In the genomic region with DNA sequence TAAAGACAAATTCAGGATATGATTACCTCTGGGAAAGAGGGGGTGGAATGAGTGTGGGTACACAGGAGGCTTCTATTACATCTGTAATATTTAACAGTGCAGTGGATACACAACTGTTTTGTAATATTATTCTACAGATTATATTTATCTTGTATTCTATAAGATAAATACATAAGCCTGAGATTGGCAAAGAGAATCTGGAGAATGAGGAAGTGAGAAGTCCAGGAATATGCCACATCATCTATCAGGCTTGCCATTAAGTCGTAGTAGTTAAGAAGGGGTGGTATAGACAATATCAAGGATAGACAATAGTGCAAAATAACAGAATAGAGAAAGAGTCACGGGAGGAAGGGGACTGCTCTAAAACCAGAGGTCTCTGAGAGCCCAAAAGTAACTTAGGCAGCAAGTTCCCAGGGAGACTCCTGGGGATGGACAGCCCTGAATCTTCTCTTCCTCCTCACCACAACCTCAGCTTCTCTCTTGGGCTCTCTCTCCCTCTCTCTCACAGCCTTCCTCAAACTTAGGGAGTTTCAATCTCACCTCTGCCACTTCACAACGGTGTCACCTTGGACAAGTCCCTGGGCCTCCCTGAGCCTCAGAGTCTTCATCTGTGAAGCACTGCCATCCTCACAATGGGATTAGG, we compare ENCODE assay signal across 16 cellular contexts. TPM values are rescaled to one million over a fixed set of nuclear protein-coding genes. Genes with fewer than 3 reads are reported as not detected.
A peak's percentile ranks its signal among the peaks of the same experiment; 100 is the strongest.
DNase-seq lines count a peak whose midpoint lies in the region; ATAC-seq, FAIRE-seq and TF ChIP-seq lines count a peak whose summit lies in the region.
"Had no signal": no experiment of that assay in that cellular context is flagged by ENCODE, and none has a peak within 500 bp of the region (broad histone marks: within the 10 kb centered on the region; RNA-seq: fewer than 3 reads in every experiment).

No MANE protein-coding gene starts in this region.

- CTCF ChIA-PET in HepG2 (lab: Yijun Ruan, JAX; ENCODE audit: low intra/inter-chr PET ratio, low total read pairs): no interaction called here

- no peaks in the 10 kb centered on the region for H3K36me3 Mint-ChIP-seq in HFFc6 (ENCODE audit: low read depth)
- H3K36me3 Mint-ChIP-seq: mesothelial cell of epicardium had no signal

- H3K4me1 Mint-ChIP-seq in HFFc6 (ENCODE audit: low read depth): peaks cover 12% of the 10 kb centered on the region

- H3K4me3 Mint-ChIP-seq in HFFc6: no peak overlapping the region
- H3K4me3 Mint-ChIP-seq: mesothelial cell of epicardium had no signal

- no peaks in the 10 kb centered on the region for H3K27me3 ChIP-seq in BLaER1 treated with 17β-estradiol and CSF1 and Interleukin-3, amounts not matched to agents 10 nM and 100 nM
- no peaks in the 10 kb centered on the region for H3K27me3 ChIP-seq in adipocyte (replicated peaks; ENCODE audit: control insufficient read depth, insufficient read depth, low read length)
- H3K27me3 ChIP-seq in HepG2 (ENCODE audit: control insufficient read depth in 1 of 2, insufficient read depth in 2 of 2, low read length in 2 of 2): no peaks in the 10 kb centered on the region
- H3K27me3 ChIP-seq: brain microvascular endothelial cell had no signal

- H3K79me2 ChIP-seq in HepG2 (ENCODE audit: insufficient read depth, low read length): no peaks in the 10 kb centered on the region

- DNase-seq in HFFc6: no peak
- DNase-seq in adipocyte (ENCODE audit: low read depth): peak; percentile 13
- no peak for DNase-seq in HepG2 (ENCODE audit: low spot score)
- no peak for DNase-seq in NCI-H146 (lab: John Stamatoyannopoulos, UW)
- DNase-seq: activated naive CD4-positive, alpha-beta T cell; brain microvascular endothelial cell; effector CD4-positive, alpha-beta T cell; foreskin melanocyte; NCI-H2107; stimulated activated CD4-positive, alpha-beta T cell treated with anti-CD3 and anti-CD28 coated beads, Interleukin-12 subunit alpha, Interleukin-12 subunit beta, amount 100 ng/mL, for 4 hours had no signal

- H3K27ac Mint-ChIP-seq in HFFc6: peak overlapping the region; percentile 46
- H3K27ac Mint-ChIP-seq: mesothelial cell of epicardium had no signal

- TF ChIP-seq RAD21 in HepG2 (CRISPR knock-in tag; IDR thresholded peaks at IDR 0.05): no peak

- H3K9me3 Mint-ChIP-seq in HFFc6: no peaks in the 10 kb centered on the region
- H3K9me3 Mint-ChIP-seq: mesothelial cell of epicardium had no signal

- no peak for FAIRE-seq in HepG2 (lab: Jason Lieb, UNC)

- in situ Hi-C loops in HepG2 (cut with HindIII; ENCODE audit: extremely low pct_ligation_motif_present, low pct_unique_long_range_greater_than_20kb): no loop called here

- H3K4me3 ChIP-seq in BLaER1 treated with 17β-estradiol and CSF1 and Interleukin-3, amounts not matched to agents 10 nM and 100 nM: no peak overlapping the region
- H3K4me3 ChIP-seq in adipocyte (ENCODE audit: low read length) (no peak overlapping the region), HepG2 (replicated peaks in 1 of 3; ENCODE audit: insufficient read depth in 1 of 3, low read depth in 2 of 3, low read length in 3 of 3) (peak overlapping the region in 2 of 3 experiments; percentile 18 to 35; a peak in 3 of 6 replicates)
- H3K4me3 ChIP-seq: SJCRH30 had no signal

- H3K36me3 ChIP-seq in BLaER1 treated with 17β-estradiol and CSF1 and Interleukin-3, amounts not matched to agents 10 nM and 100 nM: no peaks in the 10 kb centered on the region
- no peaks in the 10 kb centered on the region for H3K36me3 ChIP-seq in adipocyte (ENCODE audit: control insufficient read depth, insufficient read depth, low read length, severe bottlenecking)
- no peaks in the 10 kb centered on the region for H3K36me3 ChIP-seq in HepG2 (replicated peaks in 1 of 2; ENCODE audit: control insufficient read depth in 1 of 2, insufficient read depth in 2 of 2, low read length in 2 of 2)
- H3K36me3 ChIP-seq: brain microvascular endothelial cell, SJCRH30 had no signal

- H4K20me1 ChIP-seq in BLaER1 treated with 17β-estradiol and CSF1 and Interleukin-3, amounts not matched to agents 10 nM and 100 nM: 0 out of 22 replicates have a peak, but pooled peaks cover 0 to 8% (median 0%) of the 10 kb centered on the region in 11 experiments
- no peaks in the 10 kb centered on the region for H4K20me1 ChIP-seq in HepG2 (ENCODE audit: insufficient read depth, low read length)

- H3K27me3 Mint-ChIP-seq in HFFc6 (ENCODE audit: insufficient read depth): peaks cover 2% of the 10 kb centered on the region

- POLR2A ChIA-PET in HepG2 (lab: Yijun Ruan, JAX): no interaction called here

- BruUV-seq in HepG2 (replicated peaks; lab: Mats Ljungman, UMichigan): no TSS peak

- WGBS in HepG2 (ENCODE audit: low lambda C conversion rate): 14% methylated on average over 3 of the region's 3 CpGs

- peak overlapping the region in 5 of 11 experiments; percentile 3 to 43 (median 25); a peak in 3 of 22 replicates for H3K9ac ChIP-seq in BLaER1 treated with 17β-estradiol and CSF1 and Interleukin-3, amounts not matched to agents 10 nM and 100 nM
- no peak overlapping the region for H3K9ac ChIP-seq in adipocyte (ENCODE audit: low read length)
- no peak overlapping the region for H3K9ac ChIP-seq in HepG2 (ENCODE audit: insufficient read depth, low read depth, low read length)

- TF ChIP-seq EP300 in HepG2 (IDR thresholded peaks at IDR 0.05; ENCODE audit: low read depth in 2 of 2, low read length in 2 of 2) (no peak), HepG2 (CRISPR knock-in tag; IDR thresholded peaks at IDR 0.05; ENCODE audit: borderline replicate concordance) (no peak)

- peak overlapping the region in 8 of 11 experiments; percentile 17 to 69 (median 42); a peak in 13 of 22 replicates for H3K27ac ChIP-seq in BLaER1 treated with 17β-estradiol and CSF1 and Interleukin-3, amounts not matched to agents 10 nM and 100 nM
- H3K27ac ChIP-seq in HepG2 (ENCODE audit: extremely low read length, insufficient read depth, low read length): no peak overlapping the region
- H3K27ac ChIP-seq: brain microvascular endothelial cell, SJCRH30 had no signal

- no peak for TF ChIP-seq POLR2A in HepG2 (IDR thresholded peaks at IDR 0.05; ENCODE audit: insufficient read depth in 1 of 2, low read depth in 2 of 2, low read length in 2 of 2)

- no peaks in the 10 kb centered on the region for H3K9me3 ChIP-seq in BLaER1 treated with 17β-estradiol and CSF1 and Interleukin-3, amounts not matched to agents 10 nM and 100 nM (replicated peaks in 1 of 11)
- H3K9me3 ChIP-seq in adipocyte (ENCODE audit: control insufficient read depth, low read length) (no peaks in the 10 kb centered on the region), HepG2 (ENCODE audit: low read length) (no peaks in the 10 kb centered on the region)

- H2AFZ ChIP-seq in HepG2 (ENCODE audit: low read length): no peak overlapping the region

- intact Hi-C loops in HepG2 (cut with micrococcal nuclease; ENCODE audit: unreplicated experiment): no loop called here

- TF ChIP-seq CTCF in HFFc6 (IDR thresholded peaks at IDR 0.05) (no peak), HepG2 (CRISPR knock-in tag; IDR thresholded peaks at IDR 0.05) (no peak)

- peaks cover 18 to 47% (median 29%) of the 10 kb centered on the region in 10 experiments for H3K4me1 ChIP-seq in BLaER1 treated with 17β-estradiol and CSF1 and Interleukin-3, amounts not matched to agents 10 nM and 100 nM
- H3K4me1 ChIP-seq in adipocyte (ENCODE audit: control insufficient read depth, insufficient read depth, low read length) (no peaks in the 10 kb centered on the region), HepG2 (ENCODE audit: insufficient read depth, low read length) (peaks cover 34% of the 10 kb centered on the region)

- no peak for ATAC-seq in HepG2
- ATAC-seq in HG03175 (IDR thresholded peaks at IDR 0.05; ENCODE audit: unreplicated experiment): no peak
- no peak for ATAC-seq in GM18861 (IDR thresholded peaks at IDR 0.05; ENCODE audit: unreplicated experiment)
- no peak for ATAC-seq in HG02571 (IDR thresholded peaks at IDR 0.05; ENCODE audit: unreplicated experiment)

- peak overlapping the region; percentile 18 to 79 (median 59); a peak in 19 of 22 replicates for H3K4me2 ChIP-seq in BLaER1 treated with 17β-estradiol and CSF1 and Interleukin-3, amounts not matched to agents 10 nM and 100 nM
- peak overlapping the region; percentile 56 for H3K4me2 ChIP-seq in HepG2 (ENCODE audit: low read depth, low read length)

RNA-seq across cellular contexts. Expression of a gene that starts 14.0 kb away (rescaled TPM):
- under 1 TPM; 0.26 to 0.57 (median 0.43) TPM for total RNA-seq in HFFc6 (2021; fragmentation: NEBNext Ultra II Directional; extraction: Animal tissue kit (Norgen Biotek cat#: 25700))
- total RNA-seq in HepG2 (2016; rRNA removed; fragmentation: Illumina TruSeq; extraction: Trizol): 0.18 and 0.27 TPM in 2 replicates
- not detected in 2 replicates for total RNA-seq in HepG2 (2016; cell fraction: cytosol; rRNA removed; fragmentation: Illumina TruSeq; extraction: Trizol; ENCODE audit: low read depth)
- 0.18 and 0.22 TPM in 2 replicates for total RNA-seq in HepG2 (2016; cell fraction: insoluble cytoplasmic fraction; rRNA removed; fragmentation: Illumina TruSeq; extraction: Trizol)
- total RNA-seq in HepG2 (2016; cell fraction: membrane; rRNA removed; fragmentation: Illumina TruSeq; extraction: Trizol): 0.19 and 0.21 TPM in 2 replicates
- total RNA-seq in HepG2 (2016; cell fraction: nucleus; rRNA removed; fragmentation: Illumina TruSeq; extraction: Trizol): 0.09 and 0.12 TPM in 2 replicates
- 22.8 and 24.0 TPM in 2 replicates for polyA plus RNA-seq in HepG2 (2011; rRNA removed)
- polyA plus RNA-seq in HepG2 (2011; cell fraction: cytosol; rRNA removed): 26.7 and 29.6 TPM in 2 replicates
- polyA plus RNA-seq in HepG2 (2011; cell fraction: nucleus; rRNA removed): 4.9 and 6.8 TPM in 2 replicates
- polyA plus RNA-seq in HepG2 (2012): 10.9 and 16.0 TPM in 2 replicates
- 0.05 TPM in 1 of 2 replicates, not detected in the other for polyA plus RNA-seq in HepG2 (2016; cell fraction: cytosol; fragmentation: Illumina TruSeq; extraction: Trizol; ENCODE audit: low read depth)
- polyA plus RNA-seq in HepG2 (2016; cell fraction: insoluble cytoplasmic fraction; fragmentation: Illumina TruSeq; extraction: Trizol; ENCODE audit: low read depth): 0.32 and 0.41 TPM in 2 replicates
- polyA plus RNA-seq in HepG2 (2016; cell fraction: membrane; fragmentation: Illumina TruSeq; extraction: Trizol; ENCODE audit: low read depth): 0.07 and 0.11 TPM in 2 replicates
- polyA plus RNA-seq in HepG2 (2016; cell fraction: nucleus; fragmentation: Illumina TruSeq; extraction: Trizol; ENCODE audit: insufficient read depth, low read depth): 0.18 and 0.37 TPM in 2 replicates
- polyA minus RNA-seq in HepG2 (2011; rRNA and poly(A)+ RNA removed; ENCODE audit: low replicate concordance): 0.65 and 54.4 TPM in 2 replicates
- polyA minus RNA-seq in HepG2 (2011; cell fraction: cytosol; rRNA and poly(A)+ RNA removed): 6.2 and 10.5 TPM in 2 replicates
- 2.2 and 3.5 TPM in 2 replicates for polyA minus RNA-seq in HepG2 (2011; cell fraction: nucleus; rRNA and poly(A)+ RNA removed)

RNA-seq across cellular contexts. Expression of a gene that starts 42.4 kb away (rescaled TPM):
- 100 to 1,000 TPM; 101 to 112 (median 105) TPM for total RNA-seq in HFFc6 (2021; fragmentation: NEBNext Ultra II Directional; extraction: Animal tissue kit (Norgen Biotek cat#: 25700))
- total RNA-seq in HepG2 (2016; rRNA removed; fragmentation: Illumina TruSeq; extraction: Trizol): 126 and 180 TPM in 2 replicates
- total RNA-seq in HepG2 (2016; cell fraction: cytosol; rRNA removed; fragmentation: Illumina TruSeq; extraction: Trizol; ENCODE audit: low read depth): 25.1 and 26.4 TPM in 2 replicates
- total RNA-seq in HepG2 (2016; cell fraction: insoluble cytoplasmic fraction; rRNA removed; fragmentation: Illumina TruSeq; extraction: Trizol): 132 and 187 TPM in 2 replicates
- total RNA-seq in HepG2 (2016; cell fraction: membrane; rRNA removed; fragmentation: Illumina TruSeq; extraction: Trizol): 45.3 and 52.1 TPM in 2 replicates
- total RNA-seq in HepG2 (2016; cell fraction: nucleus; rRNA removed; fragmentation: Illumina TruSeq; extraction: Trizol): 55.9 and 61.0 TPM in 2 replicates
- 48.4 and 54.5 TPM in 2 replicates for polyA plus RNA-seq in HepG2 (2011; rRNA removed)
- polyA plus RNA-seq in HepG2 (2011; cell fraction: cytosol; rRNA removed): 36.4 and 46.8 TPM in 2 replicates
- polyA plus RNA-seq in HepG2 (2011; cell fraction: nucleus; rRNA removed): 20.6 and 24.0 TPM in 2 replicates
- 54.3 and 68.8 TPM in 2 replicates for polyA plus RNA-seq in HepG2 (2012)
- 24.2 and 24.3 TPM in 2 replicates for polyA plus RNA-seq in HepG2 (2016; cell fraction: cytosol; fragmentation: Illumina TruSeq; extraction: Trizol; ENCODE audit: low read depth)
- polyA plus RNA-seq in HepG2 (2016; cell fraction: insoluble cytoplasmic fraction; fragmentation: Illumina TruSeq; extraction: Trizol; ENCODE audit: low read depth): 224 and 245 TPM in 2 replicates
- polyA plus RNA-seq in HepG2 (2016; cell fraction: membrane; fragmentation: Illumina TruSeq; extraction: Trizol; ENCODE audit: low read depth): 43.7 and 45.5 TPM in 2 replicates
- 124 and 135 TPM in 2 replicates for polyA plus RNA-seq in HepG2 (2016; cell fraction: nucleus; fragmentation: Illumina TruSeq; extraction: Trizol; ENCODE audit: insufficient read depth, low read depth)
- 33.9 and 41.6 TPM in 2 replicates for polyA minus RNA-seq in HepG2 (2011; rRNA and poly(A)+ RNA removed; ENCODE audit: low replicate concordance)
- polyA minus RNA-seq in HepG2 (2011; cell fraction: cytosol; rRNA and poly(A)+ RNA removed): 16.9 and 17.8 TPM in 2 replicates
- 15.6 and 21.8 TPM in 2 replicates for polyA minus RNA-seq in HepG2 (2011; cell fraction: nucleus; rRNA and poly(A)+ RNA removed)

RNA-seq across cellular contexts. Expression of a gene that starts 45.5 kb away (rescaled TPM):
- total RNA-seq in HFFc6 (2021; fragmentation: NEBNext Ultra II Directional; extraction: Animal tissue kit (Norgen Biotek cat#: 25700)): 100 to 1,000 TPM; 153 to 231 (median 216) TPM
- 131 and 143 TPM in 2 replicates for total RNA-seq in HepG2 (2016; rRNA removed; fragmentation: Illumina TruSeq; extraction: Trizol)
- total RNA-seq in HepG2 (2016; cell fraction: cytosol; rRNA removed; fragmentation: Illumina TruSeq; extraction: Trizol; ENCODE audit: low read depth): 48.9 and 52.9 TPM in 2 replicates
- 135 and 167 TPM in 2 replicates for total RNA-seq in HepG2 (2016; cell fraction: insoluble cytoplasmic fraction; rRNA removed; fragmentation: Illumina TruSeq; extraction: Trizol)
- total RNA-seq in HepG2 (2016; cell fraction: membrane; rRNA removed; fragmentation: Illumina TruSeq; extraction: Trizol): 52.5 and 57.7 TPM in 2 replicates
- total RNA-seq in HepG2 (2016; cell fraction: nucleus; rRNA removed; fragmentation: Illumina TruSeq; extraction: Trizol): 53.2 and 53.6 TPM in 2 replicates
- 85.5 and 97.7 TPM in 2 replicates for polyA plus RNA-seq in HepG2 (2011; rRNA removed)
- polyA plus RNA-seq in HepG2 (2011; cell fraction: cytosol; rRNA removed): 137 and 146 TPM in 2 replicates
- 78.4 and 120 TPM in 2 replicates for polyA plus RNA-seq in HepG2 (2011; cell fraction: nucleus; rRNA removed)
- 116 and 168 TPM in 2 replicates for polyA plus RNA-seq in HepG2 (2012)
- polyA plus RNA-seq in HepG2 (2016; cell fraction: cytosol; fragmentation: Illumina TruSeq; extraction: Trizol; ENCODE audit: low read depth): 56.9 and 60.0 TPM in 2 replicates
- polyA plus RNA-seq in HepG2 (2016; cell fraction: insoluble cytoplasmic fraction; fragmentation: Illumina TruSeq; extraction: Trizol; ENCODE audit: low read depth): 155 and 173 TPM in 2 replicates
- 59.9 and 60.4 TPM in 2 replicates for polyA plus RNA-seq in HepG2 (2016; cell fraction: membrane; fragmentation: Illumina TruSeq; extraction: Trizol; ENCODE audit: low read depth)
- 116 and 123 TPM in 2 replicates for polyA plus RNA-seq in HepG2 (2016; cell fraction: nucleus; fragmentation: Illumina TruSeq; extraction: Trizol; ENCODE audit: insufficient read depth, low read depth)
- polyA minus RNA-seq in HepG2 (2011; rRNA and poly(A)+ RNA removed; ENCODE audit: low replicate concordance): 26.2 and 37.8 TPM in 2 replicates
- 26.0 and 33.5 TPM in 2 replicates for polyA minus RNA-seq in HepG2 (2011; cell fraction: cytosol; rRNA and poly(A)+ RNA removed)
- 17.9 and 22.1 TPM in 2 replicates for polyA minus RNA-seq in HepG2 (2011; cell fraction: nucleus; rRNA and poly(A)+ RNA removed)

Comparison
In these comparisons a context has a peak if more than half of its experiments do, and no peak if none do; other contexts are left out.
1. H3K4me3 ChIP-seq: peak in HepG2 (2 of 3); none in BLaER1 treated with 17β-estradiol and CSF1 and Interleukin-3, amounts not matched to agents 10 nM and 100 nM (0 of 10) and adipocyte (single experiment).